Comparison of ENCODE assay signal across 11 cellular contexts in genomic region chr4:188781655-188782054, GRCh38.
DNase-seq lines count a peak whose midpoint lies in the region; FAIRE-seq and TF ChIP-seq lines count a peak whose summit lies in the region.
"Had no signal": no experiment of that assay in that cellular context is flagged by ENCODE, and none has a peak within 500 bp of the region (broad histone marks: within the 10 kb centered on the region; RNA-seq: fewer than 3 reads in every experiment).

No MANE protein-coding gene starts in this region.

- H2BK5ac ChIP-seq in H1 (ENCODE audit: low read depth, low read length): no peak overlapping the region

- no peaks in the 10 kb centered on the region for H3K79me2 ChIP-seq in H1 (ENCODE audit: control insufficient read depth in 1 of 2, insufficient read depth in 2 of 2, low read length in 2 of 2)
- no peaks in the 10 kb centered on the region for H3K79me2 ChIP-seq in neural progenitor cell (ENCODE audit: low read depth)

- intact Hi-C loops in tibial artery (cut with DNase I; ENCODE audit: low total_unique reads): no loop called here

- H2AFZ ChIP-seq in H1 (ENCODE audit: low read length) (no peak overlapping the region), neural progenitor cell (replicated peaks) (no peak overlapping the region)

- no peaks in the 10 kb centered on the region for H3K23me2 ChIP-seq in H1 (ENCODE audit: low read depth, low read length)

- H3K27me3 Mint-ChIP-seq in neural progenitor cell (ENCODE audit: insufficient read depth, low read depth): no peaks in the 10 kb centered on the region
- H3K27me3 Mint-ChIP-seq: activated CD4-positive, alpha-beta T cell treated with anti-CD3 and anti-CD28 coated beads, Interleukin-2, amount 10 ng/mL, durations not matched to agents 7 days and 5 days had no signal

- H4K20me1 ChIP-seq in H1 (replicated peaks in 1 of 2; ENCODE audit: control insufficient read depth in 1 of 2, insufficient read depth in 2 of 2, low read length in 2 of 2) (no peaks in the 10 kb centered on the region), neural progenitor cell (ENCODE audit: low read depth) (no peaks in the 10 kb centered on the region)

- H3K79me1 ChIP-seq in H1 (ENCODE audit: low read depth, low read length): no peaks in the 10 kb centered on the region

- H3K27me3 ChIP-seq in H1 (replicated peaks in 1 of 4; ENCODE audit: control insufficient read depth in 3 of 4, extremely low read depth in 1 of 4, insufficient read depth in 3 of 4, low read length in 3 of 4) (no peaks in the 10 kb centered on the region), neural progenitor cell (no peaks in the 10 kb centered on the region), tibial artery (no peaks in the 10 kb centered on the region)

- H3K4ac ChIP-seq in H1 (replicated peaks; ENCODE audit: insufficient read length, low read depth, low read length): no peak overlapping the region

- H3F3A ChIP-seq in neural progenitor cell (ENCODE audit: low read depth): no peaks in the 10 kb centered on the region

- H3K4me1 ChIP-seq in H1 (replicated peaks in 1 of 4; ENCODE audit: control insufficient read depth in 3 of 4, insufficient read depth in 4 of 4, low read length in 3 of 4): no peaks in the 10 kb centered on the region
- H3K4me1 ChIP-seq in neural progenitor cell: no peaks in the 10 kb centered on the region
- H3K4me1 ChIP-seq in tibial artery: peaks cover 0 to 3% (median 0%) of the 10 kb centered on the region in 4 donors

- H4K91ac ChIP-seq in H1 (replicated peaks; ENCODE audit: insufficient read length, low read length): no peak overlapping the region

- H3K4me3 Mint-ChIP-seq in neural progenitor cell: no peak overlapping the region
- H3K4me3 Mint-ChIP-seq: activated CD4-positive, alpha-beta T cell treated with anti-CD3 and anti-CD28 coated beads, Interleukin-2, amount 10 ng/mL, durations not matched to agents 7 days and 5 days had no signal

- FAIRE-seq in H1 (lab: Jason Lieb, UNC): no peak
- FAIRE-seq: keratinocyte had no signal

- no peak overlapping the region for H2BK12ac ChIP-seq in H1 (ENCODE audit: low read depth, low read length)

- POLR2A ChIA-PET in H1 (lab: Charles Lee; ENCODE audit: partially characterized antibody): no interaction called here

- H2AK5ac ChIP-seq in H1 (ENCODE audit: low read depth, low read length): no peak overlapping the region

- H3K18ac ChIP-seq in H1 (ENCODE audit: extremely low read depth, low read length): no peak overlapping the region

- no peaks in the 10 kb centered on the region for H3K9me3 Mint-ChIP-seq in neural progenitor cell

- no peak overlapping the region for H2BK120ac ChIP-seq in H1 (replicated peaks; ENCODE audit: low read depth, low read length)

- H3K9ac ChIP-seq in H1 (replicated peaks in 1 of 4; ENCODE audit: extremely low read depth in 1 of 4, low read depth in 3 of 4, low read length in 3 of 4) (no peak overlapping the region), neural progenitor cell (no peak overlapping the region)

- H3K56ac ChIP-seq in H1 (replicated peaks; ENCODE audit: insufficient read length, low read depth, low read length): no peak overlapping the region

- peaks cover 4% of the 10 kb centered on the region for H3K4me1 Mint-ChIP-seq in neural progenitor cell
- H3K4me1 Mint-ChIP-seq: activated CD4-positive, alpha-beta T cell treated with anti-CD3 and anti-CD28 coated beads, Interleukin-2, amount 10 ng/mL, durations not matched to agents 7 days and 5 days had no signal

- H2BK15ac ChIP-seq in H1 (ENCODE audit: low read length): no peak overlapping the region

- H2BK20ac ChIP-seq in H1 (ENCODE audit: low read length): no peak overlapping the region

- peak; percentile 56 to 65 for TF ChIP-seq RAD21 in H1 (IDR thresholded peaks at IDR 0.05 in 1 of 2, conservative IDR thresholded peaks at IDR 0.05 in 1 of 2; ENCODE audit: low read depth in 2 of 2, low read length in 2 of 2)

- H3K9me3 ChIP-seq in H1 (ENCODE audit: insufficient read depth in 2 of 2, low read depth in 1 of 2, low read length in 1 of 2): no peaks in the 10 kb centered on the region
- no peaks in the 10 kb centered on the region for H3K9me3 ChIP-seq in neural progenitor cell (ENCODE audit: low read depth)
- H3K9me3 ChIP-seq in tibial artery: no peaks in the 10 kb centered on the region

- H3K4me3 ChIP-seq in H1 (ENCODE audit: extremely low read depth in 1 of 4, insufficient read depth in 2 of 4, low read depth in 3 of 4, low read length in 4 of 4) (no peak overlapping the region), neural progenitor cell (no peak overlapping the region), tibial artery (no peak overlapping the region)

- H3K14ac ChIP-seq in H1 (ENCODE audit: insufficient read length): no peak overlapping the region

- H3K36me3 ChIP-seq in H1 (ENCODE audit: control insufficient read depth in 2 of 4, insufficient read depth in 4 of 4, low read length in 3 of 4) (no peaks in the 10 kb centered on the region; a peak in 1 of 8 replicates), neural progenitor cell (no peaks in the 10 kb centered on the region), tibial artery (no peaks in the 10 kb centered on the region)

- H3K27ac ChIP-seq in H1 (ENCODE audit: low read depth, low read length) (no peak overlapping the region), neural progenitor cell (no peak overlapping the region), tibial artery (no peak overlapping the region)

- H3K27ac Mint-ChIP-seq in neural progenitor cell: no peak overlapping the region
- H3K27ac Mint-ChIP-seq: activated CD4-positive, alpha-beta T cell treated with anti-CD3 and anti-CD28 coated beads, Interleukin-2, amount 10 ng/mL, durations not matched to agents 7 days and 5 days had no signal

- H3K23ac ChIP-seq in H1 (ENCODE audit: insufficient read length): no peak overlapping the region

- CTCF ChIA-PET in H1 (lab: Charles Lee; ENCODE audit: partially characterized antibody): interaction anchor here (0.7 to 3.8 kb wide), 24 partner anchors 9 to 1062 kb away, joined by 3 to 18 read pairs (median 4); no protein-coding TSS in a partner anchor

- in situ Hi-C loops in G401 (cut with HindIII; ENCODE audit: low sequenced_read_pairs): no loop called here

- TF ChIP-seq CTCF in H1 (IDR thresholded peaks at IDR 0.05; ENCODE audit: control extremely low read depth in 1 of 3, insufficient read depth in 1 of 3, low read depth in 1 of 3, low read length in 3 of 3) (peak; percentile 56 to 75 (median 70)), neural progenitor cell (IDR thresholded peaks at IDR 0.05) (peak; percentile 46), tibial artery (IDR thresholded peaks at IDR 0.05) (peak in 1 of 2 experiments; percentile 4)

- no peak for TF ChIP-seq POLR2A in H1 (IDR thresholded peaks at IDR 0.05; ENCODE audit: control extremely low read depth in 1 of 2, low read depth in 2 of 2, low read length in 2 of 2)

- no peak overlapping the region for H4K5ac ChIP-seq in H1 (ENCODE audit: insufficient read length, low read depth, low read length)

- 65% methylated on average over 3 of the region's 3 CpGs; no CpG with 5 or more reads in 1 of the 2 experiments for WGBS in H1 (ENCODE audit: extremely low coverage in 1 of 2, insufficient coverage in 1 of 2, insufficient read length in 1 of 2, insufficient replicate concordance in 2 of 2, low coverage in 1 of 2, low lambda C conversion rate in 2 of 2, missing lambda C conversion rate in 1 of 2), 2 experiments

- no peak overlapping the region for H4K8ac ChIP-seq in H1 (ENCODE audit: extremely low read depth, insufficient read depth, low read length)

- H3K36me3 Mint-ChIP-seq in neural progenitor cell: no peaks in the 10 kb centered on the region

- no peak overlapping the region for H3K4me2 ChIP-seq in H1 (ENCODE audit: insufficient read depth in 1 of 2, low read depth in 2 of 2, low read length in 2 of 2)
- H3K4me2 ChIP-seq in neural progenitor cell: no peak overlapping the region

- no peak for TF ChIP-seq EP300 in H1 (IDR thresholded peaks at IDR 0.05; ENCODE audit: borderline replicate concordance in 1 of 2, low read depth in 2 of 2, low read length in 2 of 2)

- peak; percentile 67 for DNase-seq in DMS53 (lab: John Stamatoyannopoulos, UW)
- DNase-seq in NAMALWA (ENCODE audit: low spot score): peak; percentile 13
- DNase-seq in H1 (ENCODE audit: low read depth in 1 of 2, low spot score in 2 of 2): peak in 1 of 2 experiments; percentile 19
- DNase-seq in neural progenitor cell (ENCODE audit: low spot score): peak; percentile 33
- DNase-seq in tibial artery: no peak
- DNase-seq in inferior parietal cortex (ENCODE audit: extremely low spot score): no peak
- no peak for DNase-seq in central memory CD4-positive, alpha-beta T cell
- DNase-seq in G401 (ENCODE audit: low spot score): no peak
- DNase-seq: activated CD4-positive, alpha-beta T cell treated with anti-CD3 and anti-CD28 coated beads, Interleukin-2, amount 10 ng/mL, durations not matched to agents 7 days and 5 days; cerebellar nuclear complex had no signal

TF ChIP-seq in H1, 55 proteins besides CTCF, POLR2A, EP300 and RAD21 (continues in another document):
- no peak for TF ChIP-seq POU5F1 (IDR thresholded peaks at IDR 0.05; ENCODE audit: low read depth, low read length)
- TF ChIP-seq HDAC2 (IDR thresholded peaks at IDR 0.05; ENCODE audit: borderline replicate concordance in 1 of 2, low read depth in 2 of 2, low read length in 2 of 2): no peak
- no peak for TF ChIP-seq BCL11A (IDR thresholded peaks at IDR 0.05; ENCODE audit: low read depth in 2 of 2, low read length in 2 of 2)
- no peak for TF ChIP-seq CTBP2 (IDR thresholded peaks at IDR 0.05; ENCODE audit: borderline replicate concordance, insufficient read depth, insufficient read length, low read length)
- TF ChIP-seq ZNF274 (IDR thresholded peaks at IDR 0.05; ENCODE audit: borderline replicate concordance, extremely low read depth, low read length): no peak
- TF ChIP-seq TEAD4 (IDR thresholded peaks at IDR 0.05; ENCODE audit: low read depth, low read length): no peak
- TF ChIP-seq SAP30 (IDR thresholded peaks at IDR 0.05; ENCODE audit: insufficient read depth, insufficient replicate concordance, low read length): no peak
- TF ChIP-seq, protein P1, sequence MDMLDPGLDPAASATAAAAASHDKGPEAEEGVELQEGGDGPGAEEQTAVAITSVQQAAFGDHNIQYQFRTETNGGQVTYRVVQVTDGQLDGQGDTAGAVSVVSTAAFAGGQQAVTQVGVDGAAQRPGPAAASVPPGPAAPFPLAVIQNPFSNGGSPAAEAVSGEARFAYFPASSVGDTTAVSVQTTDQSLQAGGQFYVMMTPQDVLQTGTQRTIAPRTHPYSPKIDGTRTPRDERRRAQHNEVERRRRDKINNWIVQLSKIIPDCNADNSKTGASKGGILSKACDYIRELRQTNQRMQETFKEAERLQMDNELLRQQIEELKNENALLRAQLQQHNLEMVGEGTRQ (IDR thresholded peaks at IDR 0.05; ENCODE audit: low read length): no peak
- no peak for TF ChIP-seq CBX5 (IDR thresholded peaks at IDR 0.05; ENCODE audit: low read depth, low read length)
- TF ChIP-seq SP4 (IDR thresholded peaks at IDR 0.05; ENCODE audit: low read length): no peak

Comparison
In these comparisons a context has a peak if more than half of its experiments do, and no peak if none do; other contexts are left out.
1. DNase-seq: peak in DMS53 (single experiment), NAMALWA (single experiment) and neural progenitor cell (single experiment); none in tibial artery (0 of 2), inferior parietal cortex (single experiment), central memory CD4-positive, alpha-beta T cell (single experiment) and G401 (single experiment).